ENCODE assay signal across 8 cellular contexts in genomic region chr2:168455692-168456525, GRCh38. TPM values are rescaled to one million over a fixed set of nuclear protein-coding genes. Genes with fewer than 3 reads are reported as not detected.
DNase-seq lines count a peak whose midpoint lies in the region; ATAC-seq and TF ChIP-seq lines count a peak whose summit lies in the region.

TSS of gene CERS6 (plus strand) at chr2:168456272. CDS start at chr2:168456449, 177 bp downstream.

- intact Hi-C loops in activated B cell treated with CpG ODN at 0.5 μM for 24 hours (cut with micrococcal nuclease) = loop anchor here (1.0 to 5.0 kb wide), 8 partner anchors 34 to 906 kb away; partner anchors contain the start of genes LRP2, SPC25 and STK39

- CTCF ChIA-PET in activated B cell treated with CpG ODN at 0.5 μM for 24 hours (lab: Charles Lee) = interaction anchor here (0.7 to 0.8 kb wide), 2 partner anchors 109 to 383 kb away, joined by 3 read pairs; no protein-coding TSS in a partner anchor

- TF ChIP-seq CTCF in activated B cell treated with CpG ODN at 0.5 μM for 24 hours (IDR thresholded peaks at IDR 0.05) = no peak

- no peaks in the 10 kb centered on the region for H3K9me3 Mint-ChIP-seq in activated B cell treated with CpG ODN at 0.5 μM for 24 hours

- peak; percentile 83 for DNase-seq in A172 (ENCODE audit: low spot score)
- DNase-seq in NCI-H2107 treated with DMSO at 0.1 percent for 48 hours (lab: John Stamatoyannopoulos, UW; ENCODE audit: unreplicated experiment) = peak; percentile 53
- peak; percentile 78 for DNase-seq in activated B cell treated with CpG ODN at 0.5 μM for 24 hours
- DNase-seq in central memory CD4-positive, alpha-beta T cell = peak; percentile 56
- DNase-seq in islet precursor cell = peak; percentile 96
- peak; percentile 70 to 84 for DNase-seq in stimulated activated CD4-positive, alpha-beta T cell treated with anti-CD3 and anti-CD28 coated beads, Interleukin-12 subunit alpha, Interleukin-12 subunit beta, amount 100 ng/mL, for 24 hours (ENCODE audit: low read depth in 2 of 2)

- peaks cover 20% of the 10 kb centered on the region for H3K4me1 Mint-ChIP-seq in activated B cell treated with CpG ODN at 0.5 μM for 24 hours

- H3K27ac Mint-ChIP-seq in activated B cell treated with CpG ODN at 0.5 μM for 24 hours = peak within 1 kb of the TSS; percentile 74

- H3K36me3 Mint-ChIP-seq in activated B cell treated with CpG ODN at 0.5 μM for 24 hours (ENCODE audit: low read depth) = no peaks in the 10 kb centered on the region

- no peaks in the 10 kb centered on the region for H3K27me3 Mint-ChIP-seq in activated B cell treated with CpG ODN at 0.5 μM for 24 hours

- no peak within 1 kb of the TSS for H3K4me3 Mint-ChIP-seq in activated B cell treated with CpG ODN at 0.5 μM for 24 hours

- POLR2A ChIA-PET in activated B cell treated with CpG ODN at 0.5 μM for 24 hours (lab: Charles Lee) = interaction anchor here (0.6 to 1.2 kb wide), 5 partner anchors 9 to 39 kb away, joined by 3 to 8 read pairs (median 5); no protein-coding TSS in a partner anchor

- ATAC-seq in GM18517 (IDR thresholded peaks at IDR 0.05; ENCODE audit: unreplicated experiment) (peak; percentile 91), HG03025 (IDR thresholded peaks at IDR 0.05; ENCODE audit: low FRiP score, unreplicated experiment) (peak; percentile 91), activated B cell treated with CpG ODN at 0.5 μM for 24 hours (ENCODE audit: low read depth) (peak; percentile 94)

RNA-seq across cellular contexts. Expression of gene CERS6, which starts in this region (rescaled TPM):
- 25.4 and 28.1 TPM in 2 replicates for total RNA-seq in A172 (2014; rRNA removed; shearing (Covaris generic))
- 5.3 and 6.1 TPM in 2 replicates for total RNA-seq in activated B cell treated with CpG ODN at 0.5 μM for 24 hours

Comparison
In these comparisons a context has a peak if more than half of its experiments do, and no peak if none do; other contexts are left out.
1. Peak in every context shown above with its lines: DNase-seq and ATAC-seq.